ENCODE assay signal across 22 cellular contexts in genomic region chr7:88150018-88150417, GRCh38.
"Had no signal": no experiment of that assay in that cellular context is flagged by ENCODE, and none has a peak within 500 bp of the region (broad histone marks: within the 10 kb centered on the region; RNA-seq: fewer than 3 reads in every experiment).

No MANE protein-coding gene starts in this region.

- H3K9me3 Mint-ChIP-seq: IgD-negative memory B cell had no signal

- H3K27ac Mint-ChIP-seq: IgD-negative memory B cell had no signal

- DNase-seq: KBM-7, MV-4-11, NCI-H1048, NCI-H1105, NCI-H1417, NCI-H1436 treated with DMSO at 0.1 percent for 48 hours, NCI-H1694, NCI-H187 treated with DMSO at 0.1 percent for 48 hours, NCI-H2029 treated with DMSO at 0.1 percent for 48 hours, NCI-H2171, NCI-H226, NCI-H446, NCI-H510A, NCI-H524 treated with DMSO at 0.1 percent for 48 hours, NCI-H69, NCI-H774, SHP77 had no signal

- H3K4me3 Mint-ChIP-seq: IgD-negative memory B cell had no signal

- FAIRE-seq: HTR-8/SVneo, RCC 7860 had no signal

- H3K27ac ChIP-seq: HL-60, RWPE1 had no signal

- H3K27me3 Mint-ChIP-seq: IgD-negative memory B cell had no signal

- H3K4me1 Mint-ChIP-seq: IgD-negative memory B cell had no signal
